Comparison of ENCODE assay signal across 1 cellular context in genomic region chr7:107933386-107934013, GRCh38.
TF ChIP-seq lines count a peak whose summit lies in the region.

No MANE protein-coding gene starts in this region.

TF ChIP-seq in WTC11, 78 proteins besides CTCF, POLR2A, EP300 and RAD21 (continued from another document):
- no peak for TF ChIP-seq ZNF425 (CRISPR knock-in tag; conservative IDR thresholded peaks at IDR 0.05)
- TF ChIP-seq NFATC4 (CRISPR knock-in tag; IDR thresholded peaks at IDR 0.05) = no peak
- no peak for TF ChIP-seq PRRX2 (CRISPR knock-in tag; IDR thresholded peaks at IDR 0.05)
